Comparison of ENCODE assay signal across 1 cellular context in the genomic region with DNA sequence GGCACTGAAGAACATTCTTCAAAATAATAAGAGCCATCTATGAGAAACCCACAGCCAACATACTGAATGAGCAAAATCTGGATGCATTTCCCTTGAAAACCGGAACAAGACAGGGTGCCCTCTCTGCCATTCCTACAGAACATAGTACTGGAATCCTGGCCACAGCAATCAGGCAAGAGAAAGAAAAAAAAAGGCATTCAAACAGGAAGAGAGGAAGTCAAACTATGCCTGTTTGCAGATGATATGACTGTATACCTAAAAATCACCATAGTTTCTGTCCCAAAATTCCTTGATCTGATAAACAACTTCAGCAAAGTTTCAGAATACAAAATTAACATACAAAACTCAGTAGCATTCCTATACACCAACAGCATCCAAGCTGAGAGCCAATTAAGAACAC.
TF ChIP-seq lines count a peak whose summit lies in the region.

No MANE protein-coding gene starts in this region.

TF ChIP-seq in GM23338, 12 proteins besides CTCF, POLR2A, EP300 and RAD21 (continued from another document):
- TF ChIP-seq ZNF462 (CRISPR knock-in tag; IDR thresholded peaks at IDR 0.05) (no peak), ZNF114 (CRISPR knock-in tag; IDR thresholded peaks at IDR 0.05) (no peak)
